Comparison of ENCODE assay signal across 8 cellular contexts in the genomic region with DNA sequence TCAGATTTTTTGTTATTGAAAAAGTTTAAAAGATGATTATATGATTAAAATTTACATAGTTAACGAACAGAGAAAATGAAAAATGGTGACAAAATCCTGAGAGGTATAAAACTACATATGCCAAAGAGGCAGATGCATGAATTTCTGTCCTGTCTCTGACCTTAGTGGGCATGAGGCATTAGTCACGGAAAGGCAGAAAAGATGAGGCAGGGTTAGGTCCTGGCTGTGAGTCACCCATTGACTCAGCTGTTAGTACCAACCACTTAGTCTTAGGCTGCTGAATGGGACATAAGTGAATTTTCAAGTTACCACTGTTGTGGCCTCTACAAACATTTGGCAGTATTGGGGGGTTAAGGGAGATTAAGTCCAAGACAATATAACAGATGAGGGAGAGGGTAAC. TPM values are rescaled to one million over a fixed set of nuclear protein-coding genes. Genes with fewer than 3 reads are reported as not detected.
DNase-seq lines count a peak whose midpoint lies in the region; ATAC-seq and TF ChIP-seq lines count a peak whose summit lies in the region.

No MANE protein-coding gene starts in this region.

- peaks cover 6% of the 10 kb centered on the region for H3K4me1 ChIP-seq in endodermal cell (ENCODE audit: control insufficient read depth, insufficient read depth, low read length)

- no peaks in the 10 kb centered on the region for H3K27me3 Mint-ChIP-seq in stimulated activated naive B cell treated with anti-CD40 and anti-IgM and Interleukin-4, amounts not matched to agents 10 μg/mL and 1 μg/mL and 100 μg/mL, for 72 hours
- H3K27me3 Mint-ChIP-seq in endodermal cell (ENCODE audit: insufficient read depth) = no peaks in the 10 kb centered on the region

- H3K4me3 ChIP-seq in endodermal cell (ENCODE audit: low read length) = no peak overlapping the region

- no peak overlapping the region for H3K27ac ChIP-seq in endodermal cell (ENCODE audit: low read depth, low read length)

- peaks cover 1% of the 10 kb centered on the region for H3K9me3 ChIP-seq in endodermal cell (ENCODE audit: control insufficient read depth, low read length)

- TF ChIP-seq CTCF in endodermal cell (conservative IDR thresholded peaks at IDR 0.05) = no peak

- no peak overlapping the region for H3K27ac Mint-ChIP-seq in stimulated activated naive B cell treated with anti-CD40 and anti-IgM and Interleukin-4, amounts not matched to agents 10 μg/mL and 1 μg/mL and 100 μg/mL, for 72 hours
- H3K27ac Mint-ChIP-seq in endodermal cell = no peak overlapping the region

- H3K4me1 Mint-ChIP-seq in stimulated activated naive B cell treated with anti-CD40 and anti-IgM and Interleukin-4, amounts not matched to agents 10 μg/mL and 1 μg/mL and 100 μg/mL, for 72 hours = peaks cover 37 to 88% of the 10 kb centered on the region in 2 donors
- peaks cover 17% of the 10 kb centered on the region for H3K4me1 Mint-ChIP-seq in endodermal cell

- H3K27me3 ChIP-seq in endodermal cell (ENCODE audit: control insufficient read depth, insufficient read depth, low read length, poor library complexity, severe bottlenecking) = no peaks in the 10 kb centered on the region

- H3K9ac ChIP-seq in endodermal cell (ENCODE audit: extremely low read depth, low read length, poor library complexity, severe bottlenecking) = no peak overlapping the region

- H3K4me3 Mint-ChIP-seq in stimulated activated naive B cell treated with anti-CD40 and anti-IgM and Interleukin-4, amounts not matched to agents 10 μg/mL and 1 μg/mL and 100 μg/mL, for 72 hours = no peak overlapping the region
- no peak overlapping the region for H3K4me3 Mint-ChIP-seq in endodermal cell

- peaks cover 21% of the 10 kb centered on the region for H3K36me3 ChIP-seq in endodermal cell (ENCODE audit: control insufficient read depth, insufficient read depth, low read length)

- ATAC-seq in stimulated activated naive B cell treated with anti-CD40 and anti-IgM and Interleukin-4, amounts not matched to agents 10 μg/mL and 1 μg/mL and 100 μg/mL, for 72 hours (replicated peaks) = peak; percentile 81 to 86
- ATAC-seq in HG02588 (IDR thresholded peaks at IDR 0.05; ENCODE audit: unreplicated experiment) = no peak

- H3K9me3 Mint-ChIP-seq in stimulated activated naive B cell treated with anti-CD40 and anti-IgM and Interleukin-4, amounts not matched to agents 10 μg/mL and 1 μg/mL and 100 μg/mL, for 72 hours = peaks cover 3 to 4% of the 10 kb centered on the region in 2 donors
- H3K9me3 Mint-ChIP-seq in endodermal cell = peaks cover 3% of the 10 kb centered on the region

- WGBS in endodermal cell (ENCODE audit: insufficient coverage in 1 of 2, insufficient read length in 1 of 2), 2 experiments = 92 to 98% methylated on average over 2 of the region's 2 CpGs

- peak; percentile 6 for DNase-seq in 8988T
- DNase-seq in HCEC 1CT = peak; percentile 92
- DNase-seq in activated CD4-positive, alpha-beta T cell treated with anti-CD3 and anti-CD28 coated beads, Interleukin-2, amount 50 U/mL, for 4 hours = peak; percentile 37 to 50
- DNase-seq in iris pigment epithelial cell (ENCODE audit: low read depth) = peak; percentile 96
- no peak for DNase-seq in stimulated activated naive B cell treated with anti-CD40 and anti-IgM and Interleukin-4, amounts not matched to agents 10 μg/mL and 1 μg/mL and 100 μg/mL, for 72 hours
- DNase-seq in endodermal cell = no peak
- DNase-seq in NCI-H2227 treated with DMSO at 0.1 percent for 48 hours (lab: John Stamatoyannopoulos, UW) = no peak

- peaks cover 34 to 43% of the 10 kb centered on the region in 2 donors for H3K36me3 Mint-ChIP-seq in stimulated activated naive B cell treated with anti-CD40 and anti-IgM and Interleukin-4, amounts not matched to agents 10 μg/mL and 1 μg/mL and 100 μg/mL, for 72 hours
- H3K36me3 Mint-ChIP-seq in endodermal cell (ENCODE audit: low read depth) = peaks cover 28% of the 10 kb centered on the region

RNA-seq across cellular contexts. Expression of a gene that starts 33.1 kb away (rescaled TPM):
- 10 to 100 TPM; 50.9 to 63.0 TPM for total RNA-seq in endodermal cell
- 58.5 TPM for polyA plus RNA-seq in endodermal cell (2013, experiment 1 of 2)
- polyA plus RNA-seq in endodermal cell (2013, experiment 2 of 2) = 54.2 TPM

Comparison
In these comparisons a context has a peak if more than half of its experiments do, and no peak if none do; other contexts are left out.
1. DNase-seq: peak in 8988T (single experiment), HCEC 1CT (single experiment), activated CD4-positive, alpha-beta T cell treated with anti-CD3 and anti-CD28 coated beads, Interleukin-2, amount 50 U/mL, for 4 hours (2 of 2) and iris pigment epithelial cell (single experiment); none in stimulated activated naive B cell treated with anti-CD40 and anti-IgM and Interleukin-4, amounts not matched to agents 10 μg/mL and 1 μg/mL and 100 μg/mL, for 72 hours (single experiment), endodermal cell (single experiment) and NCI-H2227 treated with DMSO at 0.1 percent for 48 hours (single experiment).